ENCODE assay signal across 17 cellular contexts in genomic region chr3:57659004-57659672, GRCh38. TPM values are rescaled to one million over a fixed set of nuclear protein-coding genes. Genes with fewer than 3 reads are reported as not detected.
A peak's percentile ranks its signal among the peaks of the same experiment; 100 is the strongest.
DNase-seq lines count a peak whose midpoint lies in the region; ATAC-seq, FAIRE-seq and TF ChIP-seq lines count a peak whose summit lies in the region.
"Had no signal": no experiment of that assay in that cellular context is flagged by ENCODE, and none has a peak within 500 bp of the region (broad histone marks: within the 10 kb centered on the region; RNA-seq: fewer than 3 reads in every experiment).

No MANE protein-coding gene starts in this region.

- no peak overlapping the region for H3T11ph ChIP-seq in H9 (ENCODE audit: low read length)

- H3K27me3 ChIP-seq in H9 (ENCODE audit: insufficient read depth, low read length), result no peaks in the 10 kb centered on the region
- H3K27me3 ChIP-seq: ascending aorta; BLaER1 treated with 17β-estradiol and CSF1 and Interleukin-3, amounts not matched to agents 10 nM and 100 nM; thyroid gland had no signal

- H3K56ac ChIP-seq in H9 (ENCODE audit: insufficient read length, low read depth, low read length), result no peak overlapping the region

- H3K9me3 ChIP-seq in H9 (ENCODE audit: control insufficient read depth, low read depth, low read length), result no peaks in the 10 kb centered on the region
- H3K9me3 ChIP-seq: ascending aorta; BLaER1 treated with 17β-estradiol and CSF1 and Interleukin-3, amounts not matched to agents 10 nM and 100 nM; HAP-1; thyroid gland had no signal

- H3K27ac ChIP-seq in H9 (ENCODE audit: insufficient read length, low read depth, low read length), result peak overlapping the region; percentile 9
- H3K27ac ChIP-seq: ascending aorta; BLaER1 treated with 17β-estradiol and CSF1 and Interleukin-3, amounts not matched to agents 10 nM and 100 nM; parathyroid adenoma had no signal

- DNase-seq in H9 (no peak), WTC11 (ENCODE audit: low spot score) (no peak), endothelial cell (ENCODE audit: low spot score) (no peak), nephron progenitor cell (no peak), HCEC 1CT (no peak), inferior parietal cortex (ENCODE audit: extremely low spot score) (no peak), H54 (ENCODE audit: insufficient read length, low spot score) (no peak)
- DNase-seq: activated CD4-positive, CD25-positive, alpha-beta regulatory T cell; NCI-H446 treated with DMSO at 0.1 percent for 48 hours; SW 1271; thyroid gland had no signal

- no peaks in the 10 kb centered on the region for H3K23me2 ChIP-seq in H9 (ENCODE audit: insufficient read length, low read depth, low read length, poor library complexity, severe bottlenecking)

- H3K4me3 Mint-ChIP-seq in H9 (no peak overlapping the region), WTC11 (no peak overlapping the region), endothelial cell (ENCODE audit: unreplicated experiment) (no peak overlapping the region), nephron progenitor cell (no peak overlapping the region)

- H3K9ac ChIP-seq in H9 (ENCODE audit: extremely low read depth, insufficient read length, low read length), result no peak overlapping the region
- H3K9ac ChIP-seq: BLaER1 treated with 17β-estradiol and CSF1 and Interleukin-3, amounts not matched to agents 10 nM and 100 nM; parathyroid adenoma had no signal

- H3K27me3 Mint-ChIP-seq in H9 (ENCODE audit: low read depth), result no peaks in the 10 kb centered on the region
- no peaks in the 10 kb centered on the region for H3K27me3 Mint-ChIP-seq in WTC11 (ENCODE audit: low read depth)
- no peaks in the 10 kb centered on the region for H3K27me3 Mint-ChIP-seq in endothelial cell (ENCODE audit: unreplicated experiment)
- no peaks in the 10 kb centered on the region for H3K27me3 Mint-ChIP-seq in nephron progenitor cell (ENCODE audit: low read depth, poor library complexity)

- H3K9me3 Mint-ChIP-seq in H9, result no peaks in the 10 kb centered on the region; a peak in 1 of 5 replicates
- H3K9me3 Mint-ChIP-seq in WTC11, result no peaks in the 10 kb centered on the region
- H3K9me3 Mint-ChIP-seq in endothelial cell (ENCODE audit: unreplicated experiment), result no peaks in the 10 kb centered on the region
- no peaks in the 10 kb centered on the region for H3K9me3 Mint-ChIP-seq in nephron progenitor cell

- H3K79me2 ChIP-seq in H9 (ENCODE audit: insufficient read depth, low read length), result no peaks in the 10 kb centered on the region
- H3K79me2 ChIP-seq: parathyroid adenoma had no signal

- TF ChIP-seq CTCF in H9 (conservative IDR thresholded peaks at IDR 0.05) (no peak), WTC11 (IDR thresholded peaks at IDR 0.05) (no peak), endothelial cell (IDR thresholded peaks at IDR 0.05; ENCODE audit: unreplicated experiment) (no peak), nephron progenitor cell (IDR thresholded peaks at IDR 0.05) (no peak)

- no peak overlapping the region for H3K4me2 ChIP-seq in H9 (ENCODE audit: insufficient read depth, insufficient read length, low read length)
- H3K4me2 ChIP-seq: BLaER1 treated with 17β-estradiol and CSF1 and Interleukin-3, amounts not matched to agents 10 nM and 100 nM had no signal

- no peak for FAIRE-seq in H54 (lab: Jason Lieb, UNC)
- FAIRE-seq: frontal cortex had no signal

- no CpG with 5 or more reads among the region's 1 CpG for WGBS in H9 (ENCODE audit: extremely low coverage, insufficient read length, low lambda C conversion rate)

- H3K4me1 ChIP-seq in H9 (ENCODE audit: insufficient read depth, low read length), result no peaks in the 10 kb centered on the region
- H3K4me1 ChIP-seq: ascending aorta, HAP-1, parathyroid adenoma, thyroid gland had no signal

- H3K4me1 Mint-ChIP-seq in H9 (peaks cover 17% of the 10 kb centered on the region in 2 experiments), WTC11 (peaks cover 12% of the 10 kb centered on the region), endothelial cell (ENCODE audit: unreplicated experiment) (peaks cover 7% of the 10 kb centered on the region), nephron progenitor cell (no peaks in the 10 kb centered on the region)

- no peak overlapping the region for H4K8ac ChIP-seq in H9 (replicated peaks; ENCODE audit: insufficient read length, low read depth, low read length)

- H4K5ac ChIP-seq in H9 (ENCODE audit: insufficient read length, low read depth, low read length), result no peak overlapping the region

- H3K14ac ChIP-seq in H9 (ENCODE audit: insufficient read depth, low read length), result no peak overlapping the region

- H3K23ac ChIP-seq in H9 (ENCODE audit: insufficient read length, low read depth, low read length), result no peak overlapping the region

- no peak for TF ChIP-seq POLR2A in H54 (IDR thresholded peaks at IDR 0.05; ENCODE audit: low read depth, low read length)

- CTCF ChIA-PET in WTC11 (lab: Charles Lee), result no interaction called here

- no peak overlapping the region for H2AK5ac ChIP-seq in H9 (ENCODE audit: insufficient read length, low read length)

- no peak overlapping the region for H2BK15ac ChIP-seq in H9 (ENCODE audit: low read depth, low read length)

- no peak overlapping the region for H3K18ac ChIP-seq in H9 (ENCODE audit: insufficient read length, low read depth, low read length)

- no peak overlapping the region for H4K91ac ChIP-seq in H9 (ENCODE audit: insufficient read length, low read depth, low read length)

- H3K4ac ChIP-seq in H9 (ENCODE audit: low read depth, low read length), result no peak overlapping the region

- no peak overlapping the region for H2BK120ac ChIP-seq in H9 (ENCODE audit: low read depth, low read length, poor library complexity, severe bottlenecking)

- no peaks in the 10 kb centered on the region for H3K79me1 ChIP-seq in H9 (ENCODE audit: insufficient read depth, low read depth, low read length, poor library complexity, severe bottlenecking)

- no peak overlapping the region for H2AFZ ChIP-seq in H9 (ENCODE audit: low read length)
- H2AFZ ChIP-seq: parathyroid adenoma had no signal

- no peak overlapping the region for H2BK5ac ChIP-seq in H9 (ENCODE audit: insufficient read length, low read length)

- peaks cover 1 to 32% (median 17%) of the 10 kb centered on the region in 3 experiments; a peak in 5 of 7 replicates for H3K36me3 Mint-ChIP-seq in H9 (ENCODE audit: insufficient read depth in 1 of 3, low read depth in 3 of 3)
- peaks cover 6% of the 10 kb centered on the region for H3K36me3 Mint-ChIP-seq in WTC11
- peaks cover 7% of the 10 kb centered on the region for H3K36me3 Mint-ChIP-seq in endothelial cell (ENCODE audit: low read depth, unreplicated experiment)
- peaks cover 53% of the 10 kb centered on the region for H3K36me3 Mint-ChIP-seq in nephron progenitor cell (ENCODE audit: low read depth)

- POLR2A ChIA-PET in WTC11 (lab: Charles Lee), result no interaction called here

- H3K27ac Mint-ChIP-seq in H9 (peak overlapping the region; percentile 6 to 78 (median 72); a peak in 6 of 7 replicates), WTC11 (peak overlapping the region; percentile 7), endothelial cell (ENCODE audit: unreplicated experiment) (peak overlapping the region; percentile 62), nephron progenitor cell (peak overlapping the region; percentile 39)

- ATAC-seq in WTC11 (no peak), HG03097 (IDR thresholded peaks at IDR 0.05; ENCODE audit: low FRiP score, unreplicated experiment) (no peak)

- no peaks in the 10 kb centered on the region for H4K20me1 ChIP-seq in H9 (ENCODE audit: control insufficient read depth, insufficient read depth, insufficient read length)
- H4K20me1 ChIP-seq: BLaER1 treated with 17β-estradiol and CSF1 and Interleukin-3, amounts not matched to agents 10 nM and 100 nM had no signal

- no peak overlapping the region for H2BK20ac ChIP-seq in H9 (ENCODE audit: low read depth, low read length, poor library complexity, severe bottlenecking)

- no peak overlapping the region for H2BK12ac ChIP-seq in H9 (ENCODE audit: insufficient read length, low read depth, low read length)

TF ChIP-seq in WTC11, 78 proteins besides CTCF, POLR2A, EP300 and RAD21 (continues in another document):
- no peak for TF ChIP-seq ATF2 (CRISPR knock-in tag; IDR thresholded peaks at IDR 0.05; ENCODE audit: borderline replicate concordance, low read depth)
- TF ChIP-seq JAZF1 (CRISPR knock-in tag; IDR thresholded peaks at IDR 0.05), result no peak
- no peak for TF ChIP-seq IRF1 (CRISPR knock-in tag; IDR thresholded peaks at IDR 0.05)
- no peak for TF ChIP-seq IRF2 (CRISPR knock-in tag; IDR thresholded peaks at IDR 0.05; ENCODE audit: borderline replicate concordance, low read depth)
- TF ChIP-seq, protein P1, sequence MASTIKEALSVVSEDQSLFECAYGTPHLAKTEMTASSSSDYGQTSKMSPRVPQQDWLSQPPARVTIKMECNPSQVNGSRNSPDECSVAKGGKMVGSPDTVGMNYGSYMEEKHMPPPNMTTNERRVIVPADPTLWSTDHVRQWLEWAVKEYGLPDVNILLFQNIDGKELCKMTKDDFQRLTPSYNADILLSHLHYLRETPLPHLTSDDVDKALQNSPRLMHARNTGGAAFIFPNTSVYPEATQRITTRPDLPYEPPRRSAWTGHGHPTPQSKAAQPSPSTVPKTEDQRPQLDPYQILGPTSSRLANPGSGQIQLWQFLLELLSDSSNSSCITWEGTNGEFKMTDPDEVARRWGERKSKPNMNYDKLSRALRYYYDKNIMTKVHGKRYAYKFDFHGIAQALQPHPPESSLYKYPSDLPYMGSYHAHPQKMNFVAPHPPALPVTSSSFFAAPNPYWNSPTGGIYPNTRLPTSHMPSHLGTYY (CRISPR knock-in tag; IDR thresholded peaks at IDR 0.05), result no peak

RNA-seq across cellular contexts. Expression of gene DENND6A, which starts 33.7 kb away (rescaled TPM):
- total RNA-seq in H9 (2021) (13.2 and 16.1 TPM in 2 replicates), WTC11 (2021) (12.4 to 15.1 TPM (median 13.9 TPM) in 3 replicates), endothelial cell (ENCODE audit: unreplicated experiment) (25.3 TPM)

Comparison
In these comparisons a context has a peak if more than half of its experiments do, and no peak if none do; other contexts are left out.
1. H3K27ac Mint-ChIP-seq: peak in every context shown above with its lines; median percentile 72 in H9; 62 in endothelial cell; 39 in nephron progenitor cell; 7 in WTC11.